11 cellular contexts compared by ENCODE assay signal in genomic region chr10:32963102-32963501, GRCh38. TPM values are rescaled to one million over a fixed set of nuclear protein-coding genes. Genes with fewer than 3 reads are reported as not detected.
DNase-seq lines count a peak whose midpoint lies in the region; TF ChIP-seq lines count a peak whose summit lies in the region.
"Had no signal": no experiment of that assay in that cellular context is flagged by ENCODE, and none has a peak within 500 bp of the region (broad histone marks: within the 10 kb centered on the region; RNA-seq: fewer than 3 reads in every experiment).

No MANE protein-coding gene starts in this region.

- H3K27ac Mint-ChIP-seq in Caco-2 (ENCODE audit: unreplicated experiment): no peak overlapping the region
- H3K27ac Mint-ChIP-seq: activated naive CD8-positive, alpha-beta T cell; T-cell had no signal

- H3K9me3 ChIP-seq in Caco-2: no peaks in the 10 kb centered on the region

- H3K4me3 ChIP-seq in Caco-2 (ENCODE audit: low read depth, low read length): no peak overlapping the region

- no peaks in the 10 kb centered on the region for H3K27me3 ChIP-seq in Caco-2 (replicated peaks; ENCODE audit: control insufficient read depth, insufficient read depth, low read length)

- intact Hi-C loops in Caco-2 (cut with micrococcal nuclease; ENCODE audit: unreplicated experiment): no loop called here

- peaks cover 20% of the 10 kb centered on the region for H3K4me1 Mint-ChIP-seq in Caco-2 (ENCODE audit: low read depth, unreplicated experiment)

- TF ChIP-seq EP300 in Ishikawa (IDR thresholded peaks at IDR 0.05; ENCODE audit: borderline replicate concordance): no peak

- H3K36me3 Mint-ChIP-seq in Caco-2 (ENCODE audit: insufficient read depth, unreplicated experiment): peaks cover 10% of the 10 kb centered on the region
- H3K36me3 Mint-ChIP-seq: T-cell had no signal

- TF ChIP-seq CTCF in Caco-2 (IDR thresholded peaks at IDR 0.05; ENCODE audit: insufficient read depth in 1 of 2, low read depth in 1 of 2, low read length in 1 of 2, severe bottlenecking in 1 of 2, unreplicated experiment in 1 of 2): no peak

- CTCF ChIA-PET in Caco-2 (lab: Charles Lee): no interaction called here

- no peak for TF ChIP-seq RAD21 in Ishikawa (IDR thresholded peaks at IDR 0.05; ENCODE audit: low read depth)

- no peaks in the 10 kb centered on the region for H3K27me3 Mint-ChIP-seq in Caco-2 (ENCODE audit: insufficient read depth, unreplicated experiment)
- H3K27me3 Mint-ChIP-seq: activated naive CD8-positive, alpha-beta T cell; T-cell had no signal

- H3K36me3 ChIP-seq in Caco-2 (ENCODE audit: control insufficient read depth, insufficient read depth, low read length): no peaks in the 10 kb centered on the region

- no TSS peak for BruUV-seq in Caco-2 (replicated peaks; lab: Mats Ljungman, UMichigan)

- H3K4me1 ChIP-seq in Caco-2: peaks cover 23% of the 10 kb centered on the region

- DNase-seq in AG20443 (ENCODE audit: low spot score) (peak; percentile 32), dedifferentiated amniotic fluid mesenchymal stem cell (ENCODE audit: extremely low spot score) (peak; percentile 67), non-pigmented ciliary epithelial cell (ENCODE audit: low read depth) (peak; percentile 63), Caco-2 (no peak), NCI-H2227 (lab: John Stamatoyannopoulos, UW; ENCODE audit: unreplicated experiment) (no peak), NCI-H1048 (lab: John Stamatoyannopoulos, UW) (no peak)
- no peak for DNase-seq in stimulated activated naive CD4-positive, alpha-beta T cell (lab: John Stamatoyannopoulos, UW)
- DNase-seq: kidney, T-cell had no signal

- POLR2A ChIA-PET in Caco-2 (lab: Charles Lee): interaction anchor here (1.2 kb wide), 1 partner anchor 17 kb away, joined by 3 read pairs; no protein-coding TSS in a partner anchor

- no peaks in the 10 kb centered on the region for H3K9me3 Mint-ChIP-seq in Caco-2 (ENCODE audit: unreplicated experiment)
- H3K9me3 Mint-ChIP-seq: T-cell had no signal

- no peak overlapping the region for H3K4me3 Mint-ChIP-seq in Caco-2 (ENCODE audit: unreplicated experiment)
- H3K4me3 Mint-ChIP-seq: activated naive CD8-positive, alpha-beta T cell; T-cell had no signal

TF ChIP-seq in Ishikawa, 13 proteins besides CTCF, POLR2A, EP300 and RAD21:
- TF ChIP-seq CREB1 (IDR thresholded peaks at IDR 0.05; ENCODE audit: low read depth) (0 out of 2 replicates have a peak, but pooled peaks have one; percentile 19), NFIC (IDR thresholded peaks at IDR 0.05) (no peak), TEAD4 (IDR thresholded peaks at IDR 0.05) (peak; percentile 82)
TF ChIP-seq in Ishikawa: peak in this region for 2.

RNA-seq across cellular contexts. Expression of gene ITGB1, which starts 5.1 kb away (rescaled TPM):
- 404 and 474 TPM in 2 replicates for total RNA-seq in Caco-2 (2022)

Comparison
In these comparisons a context has a peak if more than half of its experiments do, and no peak if none do; other contexts are left out.
1. DNase-seq: peak in AG20443 (single experiment), dedifferentiated amniotic fluid mesenchymal stem cell (single experiment) and non-pigmented ciliary epithelial cell (single experiment); none in stimulated activated naive CD4-positive, alpha-beta T cell (0 of 6), Caco-2 (0 of 2), NCI-H2227 (single experiment) and NCI-H1048 (single experiment).